In the genomic region with DNA sequence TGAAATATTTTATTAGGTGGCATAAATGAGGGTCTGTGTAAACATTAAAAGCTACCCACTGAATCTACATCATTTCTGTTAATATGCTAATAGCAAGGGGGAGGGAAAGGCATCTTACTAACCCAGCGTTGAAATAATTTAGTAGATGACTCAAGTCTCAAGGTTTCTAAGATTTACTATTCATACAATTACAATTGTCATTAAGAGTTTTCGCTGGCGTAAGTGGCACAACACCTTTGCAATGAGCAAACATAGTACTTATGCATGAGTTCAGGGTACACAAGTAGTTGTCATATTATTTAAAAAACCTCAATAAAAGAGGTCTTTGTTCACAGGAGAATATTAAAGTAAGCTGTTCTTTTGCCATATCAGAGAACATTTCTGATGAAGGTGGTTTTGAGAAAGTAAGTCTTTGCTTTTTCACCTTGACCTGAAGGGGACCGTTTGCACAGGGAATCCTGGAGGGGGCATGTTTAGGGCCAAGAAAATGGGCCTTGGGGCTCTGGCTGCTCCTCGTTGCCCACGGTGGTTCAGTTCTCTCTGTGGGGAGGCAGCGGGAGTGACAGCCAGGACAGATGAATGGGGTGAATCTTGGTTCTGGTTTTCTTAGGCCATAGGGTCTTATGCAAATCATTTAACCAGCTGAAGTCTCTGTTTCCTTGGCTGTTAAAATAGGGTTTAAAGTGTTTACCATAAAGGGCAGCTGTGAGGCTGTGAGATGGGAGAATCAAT, we compare ENCODE assay signal across 7 cellular contexts. TPM values are rescaled to one million over a fixed set of nuclear protein-coding genes. Genes with fewer than 3 reads are reported as not detected.
DNase-seq lines count a peak whose midpoint lies in the region; ATAC-seq and TF ChIP-seq lines count a peak whose summit lies in the region.

No MANE protein-coding gene starts in this region.

- H3K4me3 ChIP-seq in foreskin fibroblast (ENCODE audit: low read depth in 1 of 2, low read length in 2 of 2) = no peak overlapping the region

- TF ChIP-seq CTCF in foreskin fibroblast (IDR thresholded peaks at IDR 0.05; ENCODE audit: low read depth, low read length) = no peak

- peaks cover 72 to 88% (median 82%) of the 10 kb centered on the region in 3 donors for H3K4me1 Mint-ChIP-seq in naive B cell

- peak overlapping the region; percentile 91 to 100 (median 98) for H3K4me3 Mint-ChIP-seq in naive B cell

- H3K27me3 Mint-ChIP-seq in naive B cell = no peaks in the 10 kb centered on the region

- H3K36me3 Mint-ChIP-seq in naive B cell = peaks cover under 1 to 4% of the 10 kb centered on the region in 2 donors

- DNase-seq in NCI-H526 treated with DMSO at 0.1 percent for 48 hours (lab: John Stamatoyannopoulos, UW) = peak; percentile 34
- no peak for DNase-seq in naive B cell
- no peak for DNase-seq in EL
- no peak for DNase-seq in AG20443 (ENCODE audit: low spot score)
- DNase-seq in foreskin fibroblast = no peak

- peak overlapping the region; percentile 94 to 100 (median 98) for H3K27ac Mint-ChIP-seq in naive B cell

- H3K9me3 Mint-ChIP-seq in naive B cell = no peaks in the 10 kb centered on the region

- ATAC-seq in GM18520 (IDR thresholded peaks at IDR 0.05; ENCODE audit: unreplicated experiment) (peak; percentile 24), GM21529 (IDR thresholded peaks at IDR 0.05; ENCODE audit: unreplicated experiment) (peak; percentile 40), naive B cell (ENCODE audit: low read depth in 2 of 2) (peak in 1 of 2 donors; percentile 6)

RNA-seq across cellular contexts. Expression of gene RHOH, which starts 4.4 kb away (rescaled TPM):
- polyA plus RNA-seq in naive B cell (ENCODE audit: low read depth in 6 of 6) = 100 to 1,000 TPM; 411 to 590 (median 456) TPM
